ENCODE assay signal across 12 cellular contexts in the genomic region with DNA sequence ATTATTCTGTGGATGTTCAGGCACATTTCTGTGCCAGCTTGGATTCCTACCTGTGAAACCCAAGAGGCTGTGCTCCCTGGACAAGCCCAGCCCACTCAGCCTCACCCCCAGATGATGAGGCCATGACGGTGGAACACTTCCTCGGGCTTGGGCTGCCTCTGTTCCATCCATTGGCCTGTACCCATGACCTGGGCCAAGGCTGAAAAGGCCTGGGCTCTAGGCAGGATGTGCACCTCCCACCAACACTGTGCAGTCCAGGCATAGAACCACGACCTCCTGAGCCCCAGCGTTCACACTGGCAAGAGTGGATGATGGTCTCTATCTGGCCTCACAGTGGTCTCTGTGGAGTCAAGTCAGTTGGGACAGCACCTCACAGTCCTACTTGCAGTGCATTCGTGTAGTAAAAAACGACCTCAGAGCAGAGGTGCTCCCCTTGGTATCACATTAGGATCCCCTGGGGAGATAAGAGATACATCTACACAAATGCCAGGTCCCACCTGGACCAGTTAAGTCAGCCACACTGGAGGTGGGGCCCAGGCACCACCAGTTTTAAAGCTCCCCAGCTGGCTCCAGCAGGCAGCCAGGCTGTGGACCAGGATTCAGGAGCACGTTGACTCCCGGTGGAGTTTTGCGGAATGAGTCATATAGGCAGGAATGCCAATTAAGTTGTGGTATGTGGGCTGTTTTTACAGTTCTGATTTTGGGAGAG. TPM values are rescaled to one million over a fixed set of nuclear protein-coding genes. Genes with fewer than 3 reads are reported as not detected.
DNase-seq lines count a peak whose midpoint lies in the region; ATAC-seq, FAIRE-seq and TF ChIP-seq lines count a peak whose summit lies in the region.
"Had no signal": no experiment of that assay in that cellular context is flagged by ENCODE, and none has a peak within 500 bp of the region (broad histone marks: within the 10 kb centered on the region; RNA-seq: fewer than 3 reads in every experiment).

No MANE protein-coding gene starts in this region.

- TF ChIP-seq CTCF in right atrium auricular region (IDR thresholded peaks at IDR 0.05) (no peak), heart left ventricle (IDR thresholded peaks at IDR 0.05) (no peak), SK-N-SH (IDR thresholded peaks at IDR 0.05) (no peak)

- TF ChIP-seq POLR2A in heart left ventricle (IDR thresholded peaks at IDR 0.05) = no peak

- no peak overlapping the region for H3K27ac ChIP-seq in right atrium auricular region
- no peak overlapping the region for H3K27ac ChIP-seq in heart left ventricle
- no peak overlapping the region for H3K27ac ChIP-seq in SK-N-SH (ENCODE audit: low read depth in 2 of 2, low read length in 1 of 2)
- H3K27ac ChIP-seq: Peyer's patch, thoracic aorta had no signal

- H3K9me3 Mint-ChIP-seq in effector memory CD8-positive, alpha-beta T cell = no peaks in the 10 kb centered on the region

- 46 to 68% (median 60%) methylated on average over 8 to 9 of the region's 9 CpGs for WGBS in heart left ventricle, 4 donors
- WGBS in SK-N-SH (ENCODE audit: low lambda C conversion rate) = 38% methylated on average over 9 of the region's 9 CpGs

- H3K9me3 ChIP-seq in right atrium auricular region (no peaks in the 10 kb centered on the region), heart left ventricle (no peaks in the 10 kb centered on the region), SK-N-SH (no peaks in the 10 kb centered on the region)
- H3K9me3 ChIP-seq: Peyer's patch, thoracic aorta had no signal

- CTCF ChIA-PET in SK-N-SH (lab: Yijun Ruan, JAX) = interaction anchor here (1.8 kb wide), 1 partner anchor 90 kb away, joined by 5 read pairs; no protein-coding TSS in a partner anchor

- H3K4me2 ChIP-seq in SK-N-SH = no peak overlapping the region

- ATAC-seq in heart left ventricle (no peak), GM21737 (IDR thresholded peaks at IDR 0.05; ENCODE audit: unreplicated experiment) (no peak), HG03175 (IDR thresholded peaks at IDR 0.05; ENCODE audit: unreplicated experiment) (no peak)
- no peak for ATAC-seq in effector memory CD8-positive, alpha-beta T cell (replicated peaks)

- no peak overlapping the region for H3K4me3 ChIP-seq in right atrium auricular region
- no peak overlapping the region for H3K4me3 ChIP-seq in heart left ventricle
- no peak overlapping the region for H3K4me3 ChIP-seq in SK-N-SH (ENCODE audit: low read depth in 2 of 2, low read length in 1 of 2)
- H3K4me3 ChIP-seq: Peyer's patch, thoracic aorta had no signal

- no peaks in the 10 kb centered on the region for H3K4me1 Mint-ChIP-seq in effector memory CD8-positive, alpha-beta T cell (ENCODE audit: low read depth in 2 of 2)

- H3K27me3 ChIP-seq in right atrium auricular region = no peaks in the 10 kb centered on the region
- peaks cover 0 to 26% (median 0%) of the 10 kb centered on the region in 9 donors for H3K27me3 ChIP-seq in heart left ventricle
- peaks cover under 1% of the 10 kb centered on the region; the same call in 1 of the 2 replicates for H3K27me3 ChIP-seq in SK-N-SH (ENCODE audit: insufficient read depth)
- H3K27me3 ChIP-seq: Peyer's patch had no signal

- POLR2A ChIA-PET in SK-N-SH (lab: Yijun Ruan, JAX) = no interaction called here

- H3K27ac Mint-ChIP-seq in effector memory CD8-positive, alpha-beta T cell = no peak overlapping the region
- H3K27ac Mint-ChIP-seq: activated naive CD8-positive, alpha-beta T cell had no signal

- intact Hi-C loops in heart left ventricle (cut with DNase I) = loop anchor here in 1 of 10 donors (10.0 kb wide), 1 partner anchor 54 kb away; no protein-coding TSS in a partner anchor

- H3K79me2 ChIP-seq in SK-N-SH (ENCODE audit: insufficient read depth) = no peaks in the 10 kb centered on the region

- no peaks in the 10 kb centered on the region for H4K20me1 ChIP-seq in SK-N-SH (ENCODE audit: insufficient read depth)

- H3F3A ChIP-seq in SK-N-SH (replicated peaks; ENCODE audit: insufficient read depth) = no peaks in the 10 kb centered on the region

- H3K4me3 Mint-ChIP-seq in effector memory CD8-positive, alpha-beta T cell = no peak overlapping the region
- H3K4me3 Mint-ChIP-seq: activated naive CD8-positive, alpha-beta T cell had no signal

- H3K9ac ChIP-seq in SK-N-SH = no peak overlapping the region

- H3K36me3 ChIP-seq in right atrium auricular region (no peaks in the 10 kb centered on the region), heart left ventricle (no peaks in the 10 kb centered on the region), SK-N-SH (replicated peaks in 1 of 2; ENCODE audit: control insufficient read depth in 1 of 2, insufficient read depth in 2 of 2, low read length in 1 of 2) (no peaks in the 10 kb centered on the region)
- H3K36me3 ChIP-seq: Peyer's patch, thoracic aorta had no signal

- no peak overlapping the region for H2AFZ ChIP-seq in SK-N-SH (ENCODE audit: low read depth)

- no peaks in the 10 kb centered on the region for H3K4me1 ChIP-seq in right atrium auricular region
- H3K4me1 ChIP-seq in heart left ventricle = peaks cover 0 to 5% (median 0%) of the 10 kb centered on the region in 12 donors
- no peaks in the 10 kb centered on the region for H3K4me1 ChIP-seq in SK-N-SH (ENCODE audit: control insufficient read depth in 1 of 2, insufficient read depth in 2 of 2, low read depth in 1 of 2, low read length in 1 of 2)
- H3K4me1 ChIP-seq: Peyer's patch had no signal

- TF ChIP-seq EP300 in SK-N-SH (IDR thresholded peaks at IDR 0.05; ENCODE audit: borderline replicate concordance in 1 of 2, low read depth in 1 of 2, low read length in 1 of 2) = no peak

- H3K27me3 Mint-ChIP-seq in effector memory CD8-positive, alpha-beta T cell = peaks cover 0 to 31% of the 10 kb centered on the region in 2 donors
- H3K27me3 Mint-ChIP-seq: activated naive CD8-positive, alpha-beta T cell had no signal

- FAIRE-seq in urothelium cell line (lab: Jason Lieb, UNC) = peak; percentile 72

- DNase-seq in right atrium auricular region (ENCODE audit: low spot score) (peak; percentile 51), heart left ventricle (no peak), SK-N-SH (no peak), glomerular visceral epithelial cell (ENCODE audit: extremely low spot score) (peak; percentile 74), urothelium cell line (ENCODE audit: low spot score) (peak; percentile 90)
- DNase-seq in effector memory CD8-positive, alpha-beta T cell = no peak
- DNase-seq: activated CD4-positive, alpha-beta T cell treated with anti-CD3 and anti-CD28 coated beads, Interleukin-2, amount 50 U/mL, for 1 hour had no signal

- no peak for TF ChIP-seq RAD21 in SK-N-SH (IDR thresholded peaks at IDR 0.05; ENCODE audit: low read length)

- peaks cover 5% of the 10 kb centered on the region for H3K36me3 Mint-ChIP-seq in effector memory CD8-positive, alpha-beta T cell (ENCODE audit: insufficient read depth)
- H3K36me3 Mint-ChIP-seq: activated naive CD8-positive, alpha-beta T cell had no signal

- no peaks in the 10 kb centered on the region for H3K9me2 ChIP-seq in SK-N-SH

TF ChIP-seq in SK-N-SH, 30 proteins besides CTCF, POLR2A, EP300 and RAD21:
- no peak for TF ChIP-seq RXRA (IDR thresholded peaks at IDR 0.05; ENCODE audit: borderline replicate concordance, low read depth)
- no peak for TF ChIP-seq EZH2phosphoT487 (IDR thresholded peaks at IDR 0.05; ENCODE audit: borderline replicate concordance, low read depth)
- TF ChIP-seq RFX5 (IDR thresholded peaks at IDR 0.05; ENCODE audit: low read length) = no peak
- peak; percentile 10; the same call in 1 of the 2 replicates for TF ChIP-seq FOSL2 (IDR thresholded peaks at IDR 0.05; ENCODE audit: borderline replicate concordance, low read depth)

RNA-seq across cellular contexts. Expression of gene IGF1R, which starts 39.0 kb away (rescaled TPM):
- total RNA-seq in right atrium auricular region (10 to 100 TPM; 32.1 to 64.1 TPM), heart left ventricle (10 to 100 TPM; 26.0 to 93.1 (median 47.5) TPM)
- polyA plus RNA-seq in heart left ventricle (10 to 100 TPM in 1 of 2 donors, 1 to 10 TPM in 1; 7.4 to 12.5 TPM), SK-N-SH (2012; rRNA removed) (6.4 and 9.5 TPM in 2 replicates)
- polyA plus RNA-seq in SK-N-SH (2012; cell fraction: cytosol; rRNA removed) = 4.6 and 5.5 TPM in 2 replicates
- polyA plus RNA-seq in SK-N-SH (2012; cell fraction: nucleus; rRNA removed) = 17.9 and 19.8 TPM in 2 replicates

Comparison
In these comparisons a context has a peak if more than half of its experiments do, and no peak if none do; other contexts are left out.
1. DNase-seq: peak in right atrium auricular region (single experiment), glomerular visceral epithelial cell (single experiment) and urothelium cell line (single experiment); none in heart left ventricle (0 of 5), SK-N-SH (single experiment) and effector memory CD8-positive, alpha-beta T cell (0 of 3).